ENCODE assay signal across 12 cellular contexts in the genomic region with DNA sequence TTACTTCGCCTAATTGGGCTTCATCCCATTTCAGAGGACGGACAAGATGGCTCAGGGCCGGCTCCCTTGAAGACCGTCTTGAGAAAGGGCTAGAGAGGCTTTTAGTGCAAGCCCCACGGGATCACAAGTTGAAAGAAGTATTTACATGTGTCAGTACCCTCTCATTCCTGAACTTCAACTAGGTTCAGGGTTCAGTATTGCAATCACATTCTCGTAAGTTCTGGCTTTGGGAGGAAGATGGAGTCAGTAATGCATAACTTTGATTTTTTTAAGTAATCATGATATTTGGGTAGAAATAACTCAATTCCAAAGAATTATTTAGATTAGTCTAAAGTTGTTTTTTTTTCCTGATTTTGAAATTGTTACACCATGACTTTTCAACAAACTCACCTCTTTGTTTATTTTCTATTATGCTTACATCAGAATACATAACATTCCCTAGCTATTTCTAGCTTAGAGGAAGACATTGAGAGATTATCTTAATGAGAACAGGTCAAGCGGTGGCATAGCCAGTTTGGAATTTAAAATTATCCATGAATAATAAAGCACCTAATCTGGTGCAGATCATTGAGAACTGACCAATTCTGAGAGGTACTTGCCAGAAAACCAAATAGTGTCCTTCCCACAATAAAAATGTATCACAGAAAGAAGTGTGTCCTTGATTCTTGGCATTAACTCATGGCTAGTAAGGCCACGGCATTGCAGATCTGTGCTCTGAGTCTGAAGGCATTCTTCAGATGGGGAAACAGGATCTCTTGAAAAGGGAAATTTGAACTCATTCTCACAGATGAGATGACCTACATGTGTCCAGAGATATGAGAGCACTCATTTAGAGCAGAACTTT.
A peak's percentile ranks its signal among the peaks of the same experiment; 100 is the strongest.
DNase-seq lines count a peak whose midpoint lies in the region; ATAC-seq and TF ChIP-seq lines count a peak whose summit lies in the region.
"Had no signal": no experiment of that assay in that cellular context is flagged by ENCODE, and none has a peak within 500 bp of the region (broad histone marks: within the 10 kb centered on the region; RNA-seq: fewer than 3 reads in every experiment).

No MANE protein-coding gene starts in this region.

- H3K36me3 ChIP-seq in parathyroid adenoma (ENCODE audit: control insufficient read depth, insufficient read depth, low read length) = no peaks in the 10 kb centered on the region

- DNase-seq in AG04449 (ENCODE audit: low read depth, low spot score) (peak; percentile 87), fibroblast of pulmonary artery (ENCODE audit: low read depth) (peak; percentile 45), H4 (ENCODE audit: low spot score) (no peak), activated gamma-delta T cell (lab: John Stamatoyannopoulos, UW) (no peak), NCI-H2227 (lab: John Stamatoyannopoulos, UW; ENCODE audit: unreplicated experiment) (no peak)
- DNase-seq in effector memory CD8-positive, alpha-beta T cell = no peak
- DNase-seq: natural killer cell; NCI-H1930; stimulated activated naive CD4-positive, alpha-beta T cell had no signal

- no peak overlapping the region for H3K4me2 ChIP-seq in parathyroid adenoma (ENCODE audit: low read length)

- H3K9ac ChIP-seq in parathyroid adenoma = no peak overlapping the region

- CTCF ChIA-PET in AG04449 (lab: Yijun Ruan, JAX) = interaction anchor here (2.6 to 9.0 kb wide), 2 partner anchors 6 to 297 kb away, joined by 13 to 64 read pairs; no protein-coding TSS in a partner anchor

- H3K27me3 Mint-ChIP-seq in effector memory CD8-positive, alpha-beta T cell = peaks cover 18 to 37% of the 10 kb centered on the region in 2 donors

- no peaks in the 10 kb centered on the region for H3K9me3 Mint-ChIP-seq in effector memory CD8-positive, alpha-beta T cell
- H3K9me3 Mint-ChIP-seq: natural killer cell had no signal

- no peak overlapping the region for H3K4me3 ChIP-seq in AG04449 (ENCODE audit: low read depth, low read length)
- H3K4me3 ChIP-seq in WI38 (ENCODE audit: low read depth, low read length) = peak overlapping the region; percentile 31; the same call in 1 of the 2 replicates
- H3K4me3 ChIP-seq in fibroblast of pulmonary artery (replicated peaks; ENCODE audit: low read depth, low read length) = no peak overlapping the region
- no peak overlapping the region for H3K4me3 ChIP-seq in parathyroid adenoma (ENCODE audit: low read depth, low read length)

- no peak for ATAC-seq in effector memory CD8-positive, alpha-beta T cell (replicated peaks)
- ATAC-seq: natural killer cell had no signal

- peak overlapping the region; percentile 94 for H3K27ac ChIP-seq in parathyroid adenoma

- H3K9me3 ChIP-seq in parathyroid adenoma (ENCODE audit: control insufficient read depth, low read length) = no peaks in the 10 kb centered on the region

- H3K4me3 Mint-ChIP-seq in effector memory CD8-positive, alpha-beta T cell = no peak overlapping the region
- H3K4me3 Mint-ChIP-seq: IgD-negative memory B cell, natural killer cell had no signal

- no peak overlapping the region for H3K27ac Mint-ChIP-seq in effector memory CD8-positive, alpha-beta T cell
- H3K27ac Mint-ChIP-seq: IgD-negative memory B cell, natural killer cell had no signal

- H3K27me3 ChIP-seq in parathyroid adenoma (ENCODE audit: control insufficient read depth, insufficient read depth, low read length) = no peaks in the 10 kb centered on the region

- no peaks in the 10 kb centered on the region for H3K4me1 Mint-ChIP-seq in effector memory CD8-positive, alpha-beta T cell (ENCODE audit: low read depth in 2 of 2)
- H3K4me1 Mint-ChIP-seq: natural killer cell had no signal

- TF ChIP-seq CTCF in AG04449 (IDR thresholded peaks at IDR 0.05; ENCODE audit: insufficient read depth, low read length, missing control alignments) (no peak), WI38 (IDR thresholded peaks at IDR 0.05; ENCODE audit: low read depth, low read length) (no peak), fibroblast of pulmonary artery (IDR thresholded peaks at IDR 0.05; ENCODE audit: low read length, missing control alignments) (no peak), parathyroid adenoma (IDR thresholded peaks at IDR 0.05) (no peak)

- POLR2A ChIA-PET in AG04449 (lab: Yijun Ruan, JAX) = interaction anchor here (0.5 to 1.3 kb wide), 8 partner anchors 19 to 526 kb away, joined by 3 to 10 read pairs (median 3); no protein-coding TSS in a partner anchor

- no peaks in the 10 kb centered on the region for H3K36me3 Mint-ChIP-seq in effector memory CD8-positive, alpha-beta T cell (ENCODE audit: insufficient read depth)
- H3K36me3 Mint-ChIP-seq: IgD-negative memory B cell, natural killer cell had no signal

- H3K4me1 ChIP-seq in parathyroid adenoma = peaks cover 31% of the 10 kb centered on the region

- H2AFZ ChIP-seq in parathyroid adenoma = peak overlapping the region; percentile 62

- no peaks in the 10 kb centered on the region for H3K79me2 ChIP-seq in parathyroid adenoma

Comparison
In these comparisons a context has a peak if more than half of its experiments do, and no peak if none do; other contexts are left out.
1. DNase-seq: peak in AG04449 (single experiment) and fibroblast of pulmonary artery (single experiment); none in effector memory CD8-positive, alpha-beta T cell (0 of 3), H4 (single experiment), activated gamma-delta T cell (single experiment) and NCI-H2227 (single experiment).